ENCODE assay signal across 8 cellular contexts in the genomic region with DNA sequence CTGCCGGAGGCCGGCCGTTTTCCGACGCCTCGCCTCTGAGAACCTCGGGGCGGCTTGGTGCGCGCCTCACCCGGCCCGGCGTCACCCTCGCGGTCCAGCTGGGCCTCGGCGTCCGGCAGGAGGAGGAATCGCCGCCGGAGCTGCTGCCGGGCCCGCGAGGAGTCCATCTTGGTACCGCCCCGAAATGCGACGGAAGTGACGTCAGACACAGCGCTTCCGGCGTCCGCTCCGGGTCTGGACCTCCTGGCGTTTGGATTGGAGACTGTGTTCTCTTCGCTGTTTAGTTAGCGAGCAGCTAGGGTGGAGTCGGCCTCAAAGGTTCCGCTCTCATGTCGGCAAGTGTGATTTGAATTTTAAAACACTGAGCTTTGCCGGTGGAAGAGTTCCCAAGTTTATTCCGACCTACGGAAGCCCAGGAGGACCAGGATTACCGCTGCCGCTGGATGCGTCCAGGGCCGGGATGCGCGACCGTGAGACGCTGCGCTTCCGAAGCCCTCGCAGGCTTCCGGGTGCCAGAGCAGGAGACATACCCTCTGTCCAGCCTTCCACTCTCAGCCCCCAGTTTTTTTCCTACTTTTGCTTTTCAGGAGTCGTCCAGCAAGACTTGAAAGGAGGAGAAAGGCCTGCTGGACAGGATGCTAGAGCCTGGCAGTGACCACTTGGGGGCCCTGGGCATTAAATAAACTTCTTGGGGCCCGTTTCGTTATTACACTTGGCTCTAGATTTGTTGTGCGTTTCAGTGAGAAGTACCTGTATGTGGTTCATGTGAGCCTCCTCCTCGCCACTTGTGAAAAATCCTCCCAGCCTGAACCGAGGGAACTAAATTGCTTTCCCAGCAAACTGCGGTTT. TPM values are rescaled to one million over a fixed set of nuclear protein-coding genes. Genes with fewer than 3 reads are reported as not detected.
DNase-seq lines count a peak whose midpoint lies in the region; ATAC-seq and TF ChIP-seq lines count a peak whose summit lies in the region.

A gene with protein sequence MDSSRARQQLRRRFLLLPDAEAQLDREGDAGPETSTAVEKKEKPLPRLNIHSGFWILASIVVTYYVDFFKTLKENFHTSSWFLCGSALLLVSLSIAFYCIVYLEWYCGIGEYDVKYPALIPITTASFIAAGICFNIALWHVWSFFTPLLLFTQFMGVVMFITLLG (minus strand): TSS at position 188 of the 849 bp plus-strand sequence. CDS start 21 bp downstream, at position 167.

- H3K27me3 ChIP-seq in kidney epithelial cell (ENCODE audit: control insufficient read depth, insufficient read depth, low read length), result no peaks in the 10 kb centered on the region

- H3K36me3 Mint-ChIP-seq in chondrocyte (ENCODE audit: low read depth), result peaks cover 16% of the 10 kb centered on the region

- peak within 1 kb of the TSS; percentile 83 for H3K4me3 ChIP-seq in kidney epithelial cell (ENCODE audit: low read depth, low read length)

- H3K9me3 Mint-ChIP-seq in chondrocyte (ENCODE audit: low read depth), result no peaks in the 10 kb centered on the region

- peak; percentile 66 for TF ChIP-seq CTCF in chondrocyte (IDR thresholded peaks at IDR 0.05)
- peak; percentile 45 for TF ChIP-seq CTCF in kidney epithelial cell (IDR thresholded peaks at IDR 0.05; ENCODE audit: insufficient read depth, low read length, poor library complexity, severe bottlenecking)

- H3K27ac Mint-ChIP-seq in chondrocyte (ENCODE audit: unreplicated experiment), result peak within 1 kb of the TSS; percentile 99

- H3K27me3 Mint-ChIP-seq in chondrocyte (ENCODE audit: low read depth), result no peaks in the 10 kb centered on the region

- H3K4me3 Mint-ChIP-seq in chondrocyte (ENCODE audit: unreplicated experiment), result peak within 1 kb of the TSS; percentile 88

- H3K36me3 ChIP-seq in kidney epithelial cell (ENCODE audit: control insufficient read depth, insufficient read depth, low read length), result no peaks in the 10 kb centered on the region

- ATAC-seq in GM19035 (IDR thresholded peaks at IDR 0.05; ENCODE audit: unreplicated experiment) (peak; percentile 96), HG03354 (IDR thresholded peaks at IDR 0.05; ENCODE audit: poor library complexity, severe bottlenecking, unreplicated experiment) (peak; percentile 98)

- peaks cover 26% of the 10 kb centered on the region for H3K4me1 Mint-ChIP-seq in chondrocyte (ENCODE audit: low read depth)

- peak; percentile 75 to 82 for DNase-seq in AML-193 (lab: John Stamatoyannopoulos, UW)
- DNase-seq in NCI-H510A (lab: John Stamatoyannopoulos, UW), result peak; percentile 78
- DNase-seq in activated CD4-positive, alpha-beta T cell treated with anti-CD3 and anti-CD28 coated beads for 24 hours (ENCODE audit: low read depth in 2 of 2), result peak; percentile 86 to 89
- peak; percentile 96 for DNase-seq in chondrocyte (ENCODE audit: low spot score)
- DNase-seq in kidney epithelial cell (ENCODE audit: low read depth), result peak; percentile 58
- DNase-seq in stimulated activated CD4-positive, alpha-beta T cell treated with anti-CD3 and anti-CD28 coated beads, Interleukin-15, amount 100 ng/mL, for 48 hours (ENCODE audit: low read depth in 2 of 2), result peak; percentile 86 to 88

RNA-seq across cellular contexts. Expression of the gene that starts here (rescaled TPM):
- total RNA-seq in chondrocyte, result 16.0 to 20.2 TPM (median 18.9 TPM) in 3 replicates
- 37.7 and 39.1 TPM in 2 replicates for total RNA-seq in kidney epithelial cell

Comparison
In these comparisons a context has a peak if more than half of its experiments do, and no peak if none do; other contexts are left out.
1. Peak in every context shown above with its lines: DNase-seq, ATAC-seq and H3K4me3 ChIP-seq.